ENCODE assay signal across 22 cellular contexts in genomic region chr2:45085487-45085886, GRCh38.
"Had no signal": no experiment of that assay in that cellular context is flagged by ENCODE, and none has a peak within 500 bp of the region (broad histone marks: within the 10 kb centered on the region; RNA-seq: fewer than 3 reads in every experiment).

No MANE protein-coding gene starts in this region.

- H3K36me3 Mint-ChIP-seq: naive thymus-derived CD4-positive, alpha-beta T cell; stimulated activated naive B cell treated with anti-CD40 and anti-IgM and Interleukin-4, amounts not matched to agents 10 μg/mL and 1 μg/mL and 100 μg/mL, for 72 hours had no signal

- H3K27ac ChIP-seq: epithelial cell of prostate, esophagus muscularis mucosa, gastroesophageal sphincter, neutrophil, spleen, testis, transverse colon had no signal

- H3K4me3 Mint-ChIP-seq: dendritic cell treated with granulocyte-macrophage colony-stimulating factor and Interleukin-4, amounts not matched to agents 40 ng/mL and 50 ng/mL, for 4 days; effector memory CD8-positive, alpha-beta T cell; naive thymus-derived CD4-positive, alpha-beta T cell; nephron progenitor cell; stimulated activated naive B cell treated with anti-CD40 and anti-IgM and Interleukin-4, amounts not matched to agents 10 μg/mL and 1 μg/mL and 100 μg/mL, for 72 hours; stimulated activated naive CD8-positive, alpha-beta T cell treated with anti-CD3 and anti-CD28 coated beads, Interleukin-15, amount 100 ng/mL, for 72 hours had no signal

- H3K27me3 ChIP-seq: esophagus muscularis mucosa, gastroesophageal sphincter, neutrophil, spleen, testis, transverse colon had no signal

- H3K9me3 Mint-ChIP-seq: dendritic cell treated with granulocyte-macrophage colony-stimulating factor and Interleukin-4, amounts not matched to agents 40 ng/mL and 50 ng/mL, for 4 days; stimulated activated naive CD8-positive, alpha-beta T cell treated with anti-CD3 and anti-CD28 coated beads, Interleukin-15, amount 100 ng/mL, for 72 hours had no signal

- H3K9me3 ChIP-seq: esophagus muscularis mucosa, gastroesophageal sphincter, neutrophil, testis, transverse colon had no signal

- H3K27ac Mint-ChIP-seq: dendritic cell treated with granulocyte-macrophage colony-stimulating factor and Interleukin-4, amounts not matched to agents 40 ng/mL and 50 ng/mL, for 4 days; effector memory CD8-positive, alpha-beta T cell; naive thymus-derived CD4-positive, alpha-beta T cell; nephron progenitor cell; stimulated activated naive B cell treated with anti-CD40 and anti-IgM and Interleukin-4, amounts not matched to agents 10 μg/mL and 1 μg/mL and 100 μg/mL, for 72 hours; stimulated activated naive CD8-positive, alpha-beta T cell treated with anti-CD3 and anti-CD28 coated beads, Interleukin-15, amount 100 ng/mL, for 72 hours had no signal

- H3K4me1 ChIP-seq: esophagus muscularis mucosa, gastroesophageal sphincter, spleen, testis, transverse colon had no signal

- DNase-seq: effector memory CD8-positive, alpha-beta T cell; glutamatergic neuron; islet precursor cell; mammary epithelial cell; naive thymus-derived CD4-positive, alpha-beta T cell; nephron progenitor cell; posterior cingulate gyrus; spleen; stimulated activated CD4-positive, alpha-beta T cell treated with anti-CD3 and anti-CD28 coated beads, Interleukin-15, amount 100 ng/mL, for 24 hours; stimulated activated CD4-positive, alpha-beta T cell treated with anti-CD3 and anti-CD28 coated beads, Interleukin-1b, Interleukin-23, amount 100 ng/mL, for 48 hours; stimulated activated CD4-positive, alpha-beta T cell treated with anti-CD3 and anti-CD28 coated beads, Interleukin-4, amount 100 ng/mL, for 24 hours; stimulated activated naive B cell treated with anti-CD40 and anti-IgM and Interleukin-4, amounts not matched to agents 10 μg/mL and 1 μg/mL and 100 μg/mL, for 72 hours; stimulated activated naive CD8-positive, alpha-beta T cell treated with anti-CD3 and anti-CD28 coated beads, Interleukin-15, amount 100 ng/mL, for 72 hours; testis; transverse colon had no signal

- H3K36me3 ChIP-seq: esophagus muscularis mucosa, gastroesophageal sphincter, neutrophil, spleen, transverse colon had no signal

- ATAC-seq: effector memory CD8-positive, alpha-beta T cell; gastroesophageal sphincter; left lobe of liver; naive thymus-derived CD4-positive, alpha-beta T cell; sciatic nerve; stimulated activated naive B cell treated with anti-CD40 and anti-IgM and Interleukin-4, amounts not matched to agents 10 μg/mL and 1 μg/mL and 100 μg/mL, for 72 hours; stimulated activated naive CD8-positive, alpha-beta T cell treated with anti-CD3 and anti-CD28 coated beads, Interleukin-15, amount 100 ng/mL, for 72 hours had no signal

- H3K4me3 ChIP-seq: esophagus muscularis mucosa, gastroesophageal sphincter, spleen, testis, transverse colon had no signal

- H3K4me1 Mint-ChIP-seq: naive thymus-derived CD4-positive, alpha-beta T cell; stimulated activated naive B cell treated with anti-CD40 and anti-IgM and Interleukin-4, amounts not matched to agents 10 μg/mL and 1 μg/mL and 100 μg/mL, for 72 hours; stimulated activated naive CD8-positive, alpha-beta T cell treated with anti-CD3 and anti-CD28 coated beads, Interleukin-15, amount 100 ng/mL, for 72 hours had no signal
